28 cellular contexts compared by ENCODE assay signal in genomic region chr7:130468612-130469011, GRCh38.
"Had no signal": no experiment of that assay in that cellular context is flagged by ENCODE, and none has a peak within 500 bp of the region (broad histone marks: within the 10 kb centered on the region; RNA-seq: fewer than 3 reads in every experiment).

No MANE protein-coding gene starts in this region.

- H3K27ac Mint-ChIP-seq: naive thymus-derived CD8-positive, alpha-beta T cell; natural killer cell treated with Interleukin-12 subunit alpha and Interleukin-12 subunit beta and Interleukin-15 and Interleukin-18, amount 100 ng/mL, for 72 hours; neural progenitor cell; progenitor cell of endocrine pancreas; stimulated activated memory B cell treated with anti-CD40 and anti-IgM and Interleukin-4, amounts not matched to agents 10 μg/mL and 1 μg/mL and 100 μg/mL, for 72 hours; stimulated activated naive CD8-positive, alpha-beta T cell treated with anti-CD3 and anti-CD28 coated beads, Interleukin-15, amount 100 ng/mL, for 72 hours; type B pancreatic cell had no signal

- H3K9me3 Mint-ChIP-seq: naive thymus-derived CD8-positive, alpha-beta T cell; natural killer cell treated with Interleukin-12 subunit alpha and Interleukin-12 subunit beta and Interleukin-15 and Interleukin-18, amount 100 ng/mL, for 72 hours; stimulated activated memory B cell treated with anti-CD40 and anti-IgM and Interleukin-4, amounts not matched to agents 10 μg/mL and 1 μg/mL and 100 μg/mL, for 72 hours; stimulated activated naive CD8-positive, alpha-beta T cell treated with anti-CD3 and anti-CD28 coated beads, Interleukin-15, amount 100 ng/mL, for 72 hours had no signal

- H3K27me3 Mint-ChIP-seq: naive thymus-derived CD8-positive, alpha-beta T cell; progenitor cell of endocrine pancreas; stimulated activated naive CD8-positive, alpha-beta T cell treated with anti-CD3 and anti-CD28 coated beads, Interleukin-15, amount 100 ng/mL, for 72 hours; type B pancreatic cell had no signal

- DNase-seq: naive thymus-derived CD8-positive, alpha-beta T cell; occipital lobe; ovary; posterior cingulate gyrus; psoas muscle; right cardiac atrium; right lobe of liver; spleen; stimulated activated CD4-positive, alpha-beta T cell treated with anti-CD3 and anti-CD28 coated beads, Interleukin-12 subunit alpha, Interleukin-12 subunit beta, amount 100 ng/mL, for 4 hours; stimulated activated CD4-positive, alpha-beta T cell treated with anti-CD3 and anti-CD28 coated beads, Interleukin-1b, Interleukin-23, amount 100 ng/mL, for 48 hours; stimulated activated CD4-positive, alpha-beta T cell treated with anti-CD3 and anti-CD28 coated beads, Interleukin-4, amount 100 ng/mL, for 1 hour; stimulated activated CD4-positive, alpha-beta T cell treated with anti-CD3 and anti-CD28 coated beads, Interleukin-4, amount 100 ng/mL, for 4 hours; stimulated activated CD8-positive, alpha-beta memory T cell treated with anti-CD3 and anti-CD28 coated beads, Interleukin-4, amount 100 ng/mL, for 48 hours; stimulated activated naive CD4-positive, alpha-beta T cell; stimulated activated naive CD8-positive, alpha-beta T cell treated with anti-CD3 and anti-CD28 coated beads, Interleukin-15, amount 100 ng/mL, for 72 hours; stimulated activated naive CD8-positive, alpha-beta T cell treated with anti-CD3 and anti-CD28 coated beads, Interleukin-15, Interleukin-2, amounts not matched to agents 100 U/mL and 50 U/mL, for 24 hours; substantia nigra; testis; tibial artery; transverse colon; upper lobe of right lung; uterus had no signal

- ATAC-seq: naive thymus-derived CD8-positive, alpha-beta T cell; natural killer cell treated with Interleukin-12 subunit alpha and Interleukin-12 subunit beta and Interleukin-15 and Interleukin-18, amount 100 ng/mL, for 72 hours; psoas muscle; right cardiac atrium; right lobe of liver; stimulated activated memory B cell treated with anti-CD40 and anti-IgM and Interleukin-4, amounts not matched to agents 10 μg/mL and 1 μg/mL and 100 μg/mL, for 72 hours; stimulated activated naive CD8-positive, alpha-beta T cell treated with anti-CD3 and anti-CD28 coated beads, Interleukin-15, amount 100 ng/mL, for 72 hours; stimulated activated naive CD8-positive, alpha-beta T cell treated with anti-CD3 and anti-CD28 coated beads, Interleukin-15, Interleukin-2, amounts not matched to agents 100 U/mL and 50 U/mL, for 24 hours; upper lobe of right lung had no signal

- H3K36me3 Mint-ChIP-seq: naive thymus-derived CD8-positive, alpha-beta T cell; natural killer cell treated with Interleukin-12 subunit alpha and Interleukin-12 subunit beta and Interleukin-15 and Interleukin-18, amount 100 ng/mL, for 72 hours; neural progenitor cell; stimulated activated memory B cell treated with anti-CD40 and anti-IgM and Interleukin-4, amounts not matched to agents 10 μg/mL and 1 μg/mL and 100 μg/mL, for 72 hours; type B pancreatic cell had no signal

- H3K4me3 Mint-ChIP-seq: naive thymus-derived CD8-positive, alpha-beta T cell; natural killer cell treated with Interleukin-12 subunit alpha and Interleukin-12 subunit beta and Interleukin-15 and Interleukin-18, amount 100 ng/mL, for 72 hours; neural progenitor cell; stimulated activated memory B cell treated with anti-CD40 and anti-IgM and Interleukin-4, amounts not matched to agents 10 μg/mL and 1 μg/mL and 100 μg/mL, for 72 hours; stimulated activated naive CD8-positive, alpha-beta T cell treated with anti-CD3 and anti-CD28 coated beads, Interleukin-15, amount 100 ng/mL, for 72 hours; type B pancreatic cell had no signal

- H3K9me3 ChIP-seq: ovary, psoas muscle, right lobe of liver, suprapubic skin, testis, transverse colon, upper lobe of right lung, uterus had no signal

- H3K4me1 Mint-ChIP-seq: neural progenitor cell had no signal
